ENCODE assay signal across 39 cellular contexts in genomic region chr15:36191459-36191858, GRCh38.
"Had no signal": no experiment of that assay in that cellular context is flagged by ENCODE, and none has a peak within 500 bp of the region (broad histone marks: within the 10 kb centered on the region; RNA-seq: fewer than 3 reads in every experiment).

No MANE protein-coding gene starts in this region.

- H3K27me3 Mint-ChIP-seq: activated naive CD4-positive, alpha-beta T cell treated with anti-CD3 and anti-CD28 coated beads, Interleukin-2, amount 10 ng/mL, durations not matched to agents 7 days and 5 days; activated naive CD8-positive, alpha-beta T cell; activated naive CD8-positive, alpha-beta T cell treated with anti-CD3 and anti-CD28 coated beads for 36 hours; activated naive CD8-positive, alpha-beta T cell treated with anti-CD3 and anti-CD28 coated beads, Interleukin-2, amount 10 ng/mL, durations not matched to agents 7 days and 5 days; activated naive CD8-positive, alpha-beta T cell treated with anti-CD3 and anti-CD28 coated beads, Interleukin-2, amount 50 U/mL, for 24 hours; activated T-cell treated with anti-CD3 and anti-CD28 coated beads, Interleukin-2, amount 50 U/mL, for 24 hours; activated T-helper 17 cell treated with anti-CD3 and anti-CD28 coated beads, Interleukin-2, amount 50 U/mL, for 72 hours; central memory CD8-positive, alpha-beta T cell had no signal

- ATAC-seq: activated naive CD4-positive, alpha-beta T cell treated with anti-CD3 and anti-CD28 coated beads, Interleukin-2, amount 50 U/mL, for 72 hours; activated naive CD8-positive, alpha-beta T cell treated with anti-CD3 and anti-CD28 coated beads, Interleukin-2, amount 50 U/mL, for 24 hours; activated T-cell treated with anti-CD3 and anti-CD28 coated beads, Interleukin-2, amount 50 U/mL, for 4 hours; activated T-cell treated with anti-CD3 and anti-CD28 coated beads, Interleukin-2, amount 50 U/mL, for 72 hours; activated T-helper 17 cell treated with anti-CD3 and anti-CD28 coated beads, Interleukin-2, amount 50 U/mL, for 72 hours; body of pancreas had no signal

- H3K36me3 Mint-ChIP-seq: activated naive CD4-positive, alpha-beta T cell treated with anti-CD3 and anti-CD28 coated beads, Interleukin-2, amount 10 ng/mL, durations not matched to agents 7 days and 5 days; activated naive CD4-positive, alpha-beta T cell treated with anti-CD3 and anti-CD28 coated beads, Interleukin-2, amount 50 U/mL, for 24 hours; activated naive CD4-positive, alpha-beta T cell treated with anti-CD3 and anti-CD28 coated beads, Interleukin-2, amount 50 U/mL, for 72 hours; activated naive CD8-positive, alpha-beta T cell; activated naive CD8-positive, alpha-beta T cell treated with anti-CD3 and anti-CD28 coated beads for 36 hours; activated naive CD8-positive, alpha-beta T cell treated with anti-CD3 and anti-CD28 coated beads, Interleukin-2, amount 10 ng/mL, durations not matched to agents 7 days and 5 days; brain had no signal

- H3K27ac Mint-ChIP-seq: activated naive CD4-positive, alpha-beta T cell treated with anti-CD3 and anti-CD28 coated beads for 36 hours; activated naive CD4-positive, alpha-beta T cell treated with anti-CD3 and anti-CD28 coated beads, Interleukin-2, amount 10 ng/mL, durations not matched to agents 7 days and 5 days; activated naive CD4-positive, alpha-beta T cell treated with anti-CD3 and anti-CD28 coated beads, Interleukin-2, amount 50 U/mL, for 24 hours; activated naive CD4-positive, alpha-beta T cell treated with anti-CD3 and anti-CD28 coated beads, Interleukin-2, amount 50 U/mL, for 72 hours; activated naive CD8-positive, alpha-beta T cell; activated naive CD8-positive, alpha-beta T cell treated with anti-CD3 and anti-CD28 coated beads for 36 hours; activated naive CD8-positive, alpha-beta T cell treated with anti-CD3 and anti-CD28 coated beads, Interleukin-2, amount 10 ng/mL, durations not matched to agents 7 days and 5 days; activated naive CD8-positive, alpha-beta T cell treated with anti-CD3 and anti-CD28 coated beads, Interleukin-2, amount 50 U/mL, for 24 hours; activated T-cell treated with anti-CD3 and anti-CD28 coated beads, Interleukin-2, amount 50 U/mL, for 24 hours; activated T-cell treated with anti-CD3 and anti-CD28 coated beads, Interleukin-2, amount 50 U/mL, for 72 hours; activated T-helper 1 cell treated with anti-CD3 and anti-CD28 coated beads, Interleukin-12 subunit alpha, Interleukin-12 subunit beta, Interleukin-2, Interleukin-4 antibody, amounts not matched to agents 30 ng/mL and 10 ng/mL and 1 ng/mL, durations not matched to agents 14 hours and 24 hours and 36 hours; activated T-helper 17 cell treated with anti-CD3 and anti-CD28 coated beads, Interleukin-2, amount 50 U/mL, for 72 hours; activated T-helper 2 cell treated with anti-CD3 and anti-CD28 coated beads, Interferon-gamma antibody, Interleukin-2, Interleukin-4, amounts not matched to agents 10 μg/mL and 5 μg/mL and 100 μg/mL, durations not matched to agents 14 hours and 24 hours and 36 hours; brain had no signal

- DNase-seq: activated effector memory CD4-positive, alpha-beta T cell treated with anti-CD3 and anti-CD28 coated beads, Interleukin-2, amount 50 U/mL, for 16 hours; activated effector memory CD4-positive, alpha-beta T cell treated with Interleukin-2 at 50 U/mL for 16 hours; activated gamma-delta T cell; activated gamma-delta T cell treated with Interleukin-2 at 50 U/mL for 16 hours; activated naive CD4-positive, alpha-beta T cell; activated naive CD4-positive, alpha-beta T cell treated with anti-CD3 and anti-CD28 coated beads for 36 hours; activated naive CD4-positive, alpha-beta T cell treated with anti-CD3 and anti-CD28 coated beads, Interleukin-2, amount 10 ng/mL, durations not matched to agents 7 days and 5 days; activated naive CD4-positive, alpha-beta T cell treated with anti-CD3 and anti-CD28 coated beads, Interleukin-2, amount 50 U/mL, for 16 hours; activated naive CD4-positive, alpha-beta T cell treated with Interleukin-2 at 50 U/mL for 16 hours; activated naive CD8-positive, alpha-beta T cell treated with anti-CD3 and anti-CD28 coated beads for 36 hours; activated naive CD8-positive, alpha-beta T cell treated with anti-CD3 and anti-CD28 coated beads, Interleukin-2, amount 10 ng/mL, durations not matched to agents 7 days and 5 days; activated naive CD8-positive, alpha-beta T cell treated with anti-CD3 and anti-CD28 coated beads, Interleukin-2, amount 50 U/mL, for 24 hours; activated T-cell treated with anti-CD3 and anti-CD28 coated beads, Interleukin-2, amount 50 U/mL, for 24 hours; activated T-cell treated with anti-CD3 and anti-CD28 coated beads, Interleukin-2, amount 50 U/mL, for 4 hours; activated T-cell treated with anti-CD3 and anti-CD28 coated beads, Interleukin-2, amount 50 U/mL, for 48 hours; activated T-cell treated with anti-CD3 and anti-CD28 coated beads, Interleukin-2, amount 50 U/mL, for 72 hours; adrenal gland; amniotic stem cell; amygdala; anterior cingulate cortex; aorta; body of pancreas; brain microvascular endothelial cell; caudate nucleus; central memory CD4-positive, alpha-beta T cell; cerebellar nuclear complex had no signal

- FAIRE-seq: astrocyte, bronchial epithelial cell had no signal

- H3K27me3 ChIP-seq: adrenal gland, ascending aorta, body of pancreas, brain microvascular endothelial cell, breast epithelium, cardiac muscle cell had no signal

- H3K9me3 ChIP-seq: adrenal gland, body of pancreas, breast epithelium had no signal

- H3K9me3 Mint-ChIP-seq: activated naive CD4-positive, alpha-beta T cell treated with anti-CD3 and anti-CD28 coated beads for 36 hours; activated T-helper 1 cell treated with anti-CD3 and anti-CD28 coated beads, Interleukin-12 subunit alpha, Interleukin-12 subunit beta, Interleukin-2, Interleukin-4 antibody, amounts not matched to agents 30 ng/mL and 10 ng/mL and 1 ng/mL, durations not matched to agents 14 hours and 24 hours and 36 hours had no signal

- H3K4me1 ChIP-seq: adrenal gland, ascending aorta, body of pancreas, breast epithelium had no signal

- H3K4me1 Mint-ChIP-seq: activated naive CD4-positive, alpha-beta T cell treated with anti-CD3 and anti-CD28 coated beads, Interleukin-2, amount 10 ng/mL, durations not matched to agents 7 days and 5 days; activated naive CD4-positive, alpha-beta T cell treated with anti-CD3 and anti-CD28 coated beads, Interleukin-2, amount 50 U/mL, for 24 hours; activated naive CD8-positive, alpha-beta T cell treated with anti-CD3 and anti-CD28 coated beads for 36 hours; activated naive CD8-positive, alpha-beta T cell treated with anti-CD3 and anti-CD28 coated beads, Interleukin-2, amount 10 ng/mL, durations not matched to agents 7 days and 5 days; activated naive CD8-positive, alpha-beta T cell treated with anti-CD3 and anti-CD28 coated beads, Interleukin-2, amount 50 U/mL, for 24 hours; activated T-helper 17 cell treated with anti-CD3 and anti-CD28 coated beads, Interleukin-2, amount 50 U/mL, for 72 hours; brain; central memory CD8-positive, alpha-beta T cell had no signal

- H3K4me3 ChIP-seq: adrenal gland, ascending aorta, body of pancreas, breast epithelium, cardiac muscle cell had no signal

- H3K4me3 Mint-ChIP-seq: activated naive CD4-positive, alpha-beta T cell treated with anti-CD3 and anti-CD28 coated beads for 36 hours; activated naive CD4-positive, alpha-beta T cell treated with anti-CD3 and anti-CD28 coated beads, Interleukin-2, amount 10 ng/mL, durations not matched to agents 7 days and 5 days; activated naive CD4-positive, alpha-beta T cell treated with anti-CD3 and anti-CD28 coated beads, Interleukin-2, amount 50 U/mL, for 24 hours; activated naive CD8-positive, alpha-beta T cell; activated naive CD8-positive, alpha-beta T cell treated with anti-CD3 and anti-CD28 coated beads for 36 hours; activated naive CD8-positive, alpha-beta T cell treated with anti-CD3 and anti-CD28 coated beads, Interleukin-2, amount 10 ng/mL, durations not matched to agents 7 days and 5 days; activated naive CD8-positive, alpha-beta T cell treated with anti-CD3 and anti-CD28 coated beads, Interleukin-2, amount 50 U/mL, for 24 hours; activated T-cell treated with anti-CD3 and anti-CD28 coated beads, Interleukin-2, amount 50 U/mL, for 24 hours; activated T-cell treated with anti-CD3 and anti-CD28 coated beads, Interleukin-2, amount 50 U/mL, for 4 hours; activated T-cell treated with anti-CD3 and anti-CD28 coated beads, Interleukin-2, amount 50 U/mL, for 72 hours; activated T-helper 1 cell treated with anti-CD3 and anti-CD28 coated beads, Interleukin-12 subunit alpha, Interleukin-12 subunit beta, Interleukin-2, Interleukin-4 antibody, amounts not matched to agents 30 ng/mL and 10 ng/mL and 1 ng/mL, durations not matched to agents 14 hours and 24 hours and 36 hours; activated T-helper 17 cell treated with anti-CD3 and anti-CD28 coated beads, Interleukin-2, amount 50 U/mL, for 72 hours; brain; central memory CD8-positive, alpha-beta T cell had no signal

- H3K27ac ChIP-seq: adrenal gland, ascending aorta, body of pancreas, brain microvascular endothelial cell, breast epithelium, cardiac muscle cell had no signal

- H3K36me3 ChIP-seq: adrenal gland, ascending aorta, brain microvascular endothelial cell, breast epithelium, cardiac muscle cell had no signal
